In genomic region chr1:56965191-56965590, GRCh38 we compare ENCODE assay signal across 2 cellular contexts.
TF ChIP-seq lines count a peak whose summit lies in the region.

No MANE protein-coding gene starts in this region.

TF ChIP-seq in HEK293, 187 proteins besides CTCF, POLR2A, EP300 and RAD21 (continued from another document):
- TF ChIP-seq AEBP2 (tag by site-specific recombination; IDR thresholded peaks at IDR 0.05; ENCODE audit: borderline replicate concordance) (no peak), ZNF223 (tag by site-specific recombination; IDR thresholded peaks at IDR 0.05) (no peak), ZSCAN4 (tag by site-specific recombination; IDR thresholded peaks at IDR 0.05) (peak; percentile 74), ZNF501 (tag by site-specific recombination; IDR thresholded peaks at IDR 0.05) (no peak), ZNF514 (tag by site-specific recombination; IDR thresholded peaks at IDR 0.05) (no peak), ZNF398 (tag by site-specific recombination; IDR thresholded peaks at IDR 0.05) (peak; percentile 77), GLIS1 (tag by site-specific recombination; IDR thresholded peaks at IDR 0.05) (peak; percentile 82)

TF ChIP-seq in HepG2, 621 proteins besides CTCF, POLR2A, EP300 and RAD21 (continued from another document):
- TF ChIP-seq ATF2 (CRISPR knock-in tag; IDR thresholded peaks at IDR 0.05) = no peak
- TF ChIP-seq ZNF282 (IDR thresholded peaks at IDR 0.05; ENCODE audit: partially characterized antibody) = no peak
- no peak for TF ChIP-seq ZNF138 (CRISPR knock-in tag; IDR thresholded peaks at IDR 0.05; ENCODE audit: low read depth)
- no peak for TF ChIP-seq IRF2 (CRISPR knock-in tag; IDR thresholded peaks at IDR 0.05)
- no peak for TF ChIP-seq RBAK (CRISPR knock-in tag; IDR thresholded peaks at IDR 0.05)
- TF ChIP-seq GFI1 (CRISPR knock-in tag; IDR thresholded peaks at IDR 0.05; ENCODE audit: borderline replicate concordance) = no peak
- TF ChIP-seq SRSF1 (optimal IDR thresholded peaks at IDR 0.05; ENCODE audit: low read depth, low read length) = no peak
- no peak for TF ChIP-seq E2F2 (CRISPR knock-in tag; IDR thresholded peaks at IDR 0.05; ENCODE audit: borderline replicate concordance)
TF ChIP-seq in HepG2: peak in this region for 0.
